7 cellular contexts compared by ENCODE assay signal in genomic region chr11:130001491-130002351, GRCh38. TPM values are rescaled to one million over a fixed set of nuclear protein-coding genes. Genes with fewer than 3 reads are reported as not detected.
A peak's percentile ranks its signal among the peaks of the same experiment; 100 is the strongest.
DNase-seq lines count a peak whose midpoint lies in the region; ATAC-seq and TF ChIP-seq lines count a peak whose summit lies in the region.

No MANE protein-coding gene starts in this region.

- peak overlapping the region; percentile 100 for H3K27ac ChIP-seq in endodermal cell (ENCODE audit: low read depth, low read length)
- peak overlapping the region; percentile 100 for H3K27ac ChIP-seq in mesodermal cell (ENCODE audit: low read depth, low read length, severe bottlenecking)

- peaks cover 48% of the 10 kb centered on the region for H3K79me2 ChIP-seq in Loucy (ENCODE audit: insufficient read depth, low read length)

- peak overlapping the region; percentile 96 for H2AFZ ChIP-seq in Loucy (ENCODE audit: low read length)

- H3F3A ChIP-seq in Loucy (ENCODE audit: low read depth): no peaks in the 10 kb centered on the region

- peak overlapping the region; percentile 89 for H3K4me2 ChIP-seq in Loucy (ENCODE audit: low read depth, low read length, poor library complexity, severe bottlenecking)

- no peaks in the 10 kb centered on the region for H3K27me3 Mint-ChIP-seq in endodermal cell (ENCODE audit: insufficient read depth)

- H4K20me1 ChIP-seq in Loucy (ENCODE audit: insufficient read depth, low read length, poor library complexity, severe bottlenecking): peaks cover 14% of the 10 kb centered on the region

- peak overlapping the region; percentile 92 for H3K27ac Mint-ChIP-seq in endodermal cell
- H3K27ac Mint-ChIP-seq in stimulated activated effector memory CD8-positive, alpha-beta T cell treated with anti-CD3 and anti-CD28 coated beads, Interleukin-12 subunit alpha, Interleukin-12 subunit beta, amount 100 ng/mL, for 72 hours: peak overlapping the region; percentile 100

- H3K9me2 ChIP-seq in Loucy (replicated peaks; ENCODE audit: low read depth, low read length): no peaks in the 10 kb centered on the region

- H3K4me3 ChIP-seq in GM12875 (ENCODE audit: low read depth, low read length) (peak overlapping the region; percentile 93), Loucy (ENCODE audit: low read length, poor library complexity, severe bottlenecking) (peak overlapping the region; percentile 84), endodermal cell (ENCODE audit: low read length) (peak overlapping the region; percentile 90), mesodermal cell (ENCODE audit: extremely low read depth, insufficient read depth, low read length, poor library complexity, severe bottlenecking) (peak overlapping the region; percentile 58)

- peak overlapping the region; percentile 76 for H3K4me3 Mint-ChIP-seq in endodermal cell
- H3K4me3 Mint-ChIP-seq in stimulated activated effector memory CD8-positive, alpha-beta T cell treated with anti-CD3 and anti-CD28 coated beads, Interleukin-12 subunit alpha, Interleukin-12 subunit beta, amount 100 ng/mL, for 72 hours: peak overlapping the region; percentile 85

- WGBS in endodermal cell (ENCODE audit: insufficient coverage in 1 of 2, insufficient read length in 1 of 2), 2 experiments: 0% methylated on average over 16 to 90 of the region's 90 CpGs
- 0 to 1% methylated on average over 42 to 83 of the region's 90 CpGs for whole genome bisulfite sequencing in mesodermal cell (ENCODE audit: insufficient coverage in 2 of 2), 2 experiments

- no peaks in the 10 kb centered on the region for H3K36me3 ChIP-seq in Loucy (ENCODE audit: insufficient read depth, low read length)
- peaks cover 8% of the 10 kb centered on the region for H3K36me3 ChIP-seq in endodermal cell (ENCODE audit: control insufficient read depth, insufficient read depth, low read length)
- H3K36me3 ChIP-seq in mesodermal cell (ENCODE audit: control insufficient read depth, insufficient read depth, low read length): peaks cover 6% of the 10 kb centered on the region

- peaks cover 13% of the 10 kb centered on the region for H3K36me3 Mint-ChIP-seq in endodermal cell (ENCODE audit: low read depth)
- peaks cover 24% of the 10 kb centered on the region for H3K36me3 Mint-ChIP-seq in stimulated activated effector memory CD8-positive, alpha-beta T cell treated with anti-CD3 and anti-CD28 coated beads, Interleukin-12 subunit alpha, Interleukin-12 subunit beta, amount 100 ng/mL, for 72 hours

- H3K9ac ChIP-seq in Loucy (ENCODE audit: low read depth, low read length, poor library complexity, severe bottlenecking) (peak overlapping the region; percentile 84), endodermal cell (ENCODE audit: extremely low read depth, low read length, poor library complexity, severe bottlenecking) (peak overlapping the region; percentile 96)

- DNase-seq in H4 (ENCODE audit: low spot score) (peak; percentile 12), endodermal cell (peak; percentile 76)
- peak; percentile 33 to 39 for DNase-seq in activated CD4-positive, alpha-beta T cell treated with anti-CD3 and anti-CD28 coated beads for 4 hours
- DNase-seq in stimulated activated effector memory CD8-positive, alpha-beta T cell treated with anti-CD3 and anti-CD28 coated beads, Interleukin-12 subunit alpha, Interleukin-12 subunit beta, amount 100 ng/mL, for 72 hours (ENCODE audit: low spot score in 2 of 2): no peak

- H3K9me3 Mint-ChIP-seq in endodermal cell: no peaks in the 10 kb centered on the region
- H3K9me3 Mint-ChIP-seq in stimulated activated effector memory CD8-positive, alpha-beta T cell treated with anti-CD3 and anti-CD28 coated beads, Interleukin-12 subunit alpha, Interleukin-12 subunit beta, amount 100 ng/mL, for 72 hours: no peaks in the 10 kb centered on the region

- H3K4me1 Mint-ChIP-seq in endodermal cell: peaks cover 10% of the 10 kb centered on the region
- peaks cover 19% of the 10 kb centered on the region for H3K4me1 Mint-ChIP-seq in stimulated activated effector memory CD8-positive, alpha-beta T cell treated with anti-CD3 and anti-CD28 coated beads, Interleukin-12 subunit alpha, Interleukin-12 subunit beta, amount 100 ng/mL, for 72 hours

- no peak for TF ChIP-seq CTCF in GM12875 (IDR thresholded peaks at IDR 0.05; ENCODE audit: borderline replicate concordance, insufficient read depth, low read depth, low read length)
- TF ChIP-seq CTCF in Loucy (conservative IDR thresholded peaks at IDR 0.05; ENCODE audit: low read length): no peak
- no peak for TF ChIP-seq CTCF in endodermal cell (conservative IDR thresholded peaks at IDR 0.05)

- H3K9me3 ChIP-seq in Loucy (ENCODE audit: insufficient read depth, low read depth, low read length): no peaks in the 10 kb centered on the region
- H3K9me3 ChIP-seq in endodermal cell (ENCODE audit: control insufficient read depth, low read length): peaks cover 16% of the 10 kb centered on the region
- H3K9me3 ChIP-seq in mesodermal cell (ENCODE audit: control insufficient read depth, low read length): no peaks in the 10 kb centered on the region

- H3K27me3 ChIP-seq in Loucy (ENCODE audit: insufficient read depth, low read length, poor library complexity, severe bottlenecking) (no peaks in the 10 kb centered on the region), endodermal cell (ENCODE audit: control insufficient read depth, insufficient read depth, low read length, poor library complexity, severe bottlenecking) (no peaks in the 10 kb centered on the region)

- H3K4me1 ChIP-seq in Loucy (ENCODE audit: insufficient read depth, low read length, poor library complexity, severe bottlenecking) (peaks cover 31% of the 10 kb centered on the region), endodermal cell (ENCODE audit: control insufficient read depth, insufficient read depth, low read length) (peaks cover 3% of the 10 kb centered on the region), mesodermal cell (ENCODE audit: control insufficient read depth, insufficient read depth, low read length, poor library complexity, severe bottlenecking) (no peaks in the 10 kb centered on the region)

- peak; percentile 40 for ATAC-seq in stimulated activated effector memory CD8-positive, alpha-beta T cell treated with anti-CD3 and anti-CD28 coated beads, Interleukin-12 subunit alpha, Interleukin-12 subunit beta, amount 100 ng/mL, for 72 hours

RNA-seq across cellular contexts. Expression of gene PRDM10, which starts 0.9 kb away (rescaled TPM):
- total RNA-seq in H4 (2014; rRNA removed; shearing (Covaris generic)): 2.4 and 4.3 TPM in 2 replicates
- total RNA-seq in endodermal cell: 10 to 100 TPM; 15.9 to 16.4 TPM
- 9.9 TPM for polyA plus RNA-seq in endodermal cell (2013, experiment 1 of 2)
- 9.7 TPM for polyA plus RNA-seq in endodermal cell (2013, experiment 2 of 2)
- polyA plus RNA-seq in mesodermal cell (2013, experiment 1 of 2): 8.1 TPM
- 6.7 TPM for polyA plus RNA-seq in mesodermal cell (2013, experiment 2 of 2)

Comparison
In these comparisons a context has a peak if more than half of its experiments do, and no peak if none do; other contexts are left out.
1. DNase-seq: peak in H4 (single experiment), activated CD4-positive, alpha-beta T cell treated with anti-CD3 and anti-CD28 coated beads for 4 hours (2 of 2) and endodermal cell (single experiment); none in stimulated activated effector memory CD8-positive, alpha-beta T cell treated with anti-CD3 and anti-CD28 coated beads, Interleukin-12 subunit alpha, Interleukin-12 subunit beta, amount 100 ng/mL, for 72 hours (0 of 2).
2. Peak in every context shown above with its lines, with median percentiles within 50 percentile points of each other: H3K4me3 ChIP-seq.